1 cellular context compared by ENCODE assay signal in the genomic region with DNA sequence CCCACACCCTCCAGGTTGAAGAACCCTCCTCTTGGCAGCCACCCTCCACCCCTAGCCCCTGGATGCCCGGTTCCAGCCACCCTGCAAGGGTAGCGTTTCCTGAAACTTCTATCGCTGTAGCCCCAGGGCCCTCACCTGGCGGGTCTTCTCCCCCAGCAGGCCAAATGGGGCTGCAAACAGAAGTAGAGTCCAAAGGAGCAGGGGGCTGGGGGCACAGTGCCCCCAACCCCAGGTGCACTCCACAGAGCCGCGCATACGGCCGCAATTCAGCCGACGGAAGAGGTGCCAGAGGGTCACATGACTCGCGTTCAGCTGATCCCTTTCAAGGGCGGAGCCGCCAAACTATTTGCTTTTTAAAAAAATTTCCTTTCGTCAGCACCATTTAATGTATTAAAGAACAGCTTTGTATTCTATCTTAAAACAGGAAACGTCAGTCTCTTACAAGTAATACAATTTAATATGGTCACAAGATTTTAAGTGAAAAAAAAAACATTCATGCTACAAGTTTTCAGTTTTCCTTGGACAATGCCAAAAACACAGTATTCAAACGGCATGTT.
A peak's percentile ranks its signal among the peaks of the same experiment; 100 is the strongest.
TF ChIP-seq lines count a peak whose summit lies in the region.

A gene with protein sequence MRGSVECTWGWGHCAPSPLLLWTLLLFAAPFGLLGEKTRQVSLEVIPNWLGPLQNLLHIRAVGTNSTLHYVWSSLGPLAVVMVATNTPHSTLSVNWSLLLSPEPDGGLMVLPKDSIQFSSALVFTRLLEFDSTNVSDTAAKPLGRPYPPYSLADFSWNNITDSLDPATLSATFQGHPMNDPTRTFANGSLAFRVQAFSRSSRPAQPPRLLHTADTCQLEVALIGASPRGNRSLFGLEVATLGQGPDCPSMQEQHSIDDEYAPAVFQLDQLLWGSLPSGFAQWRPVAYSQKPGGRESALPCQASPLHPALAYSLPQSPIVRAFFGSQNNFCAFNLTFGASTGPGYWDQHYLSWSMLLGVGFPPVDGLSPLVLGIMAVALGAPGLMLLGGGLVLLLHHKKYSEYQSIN (minus strand): TSS at position 289 of the 557 bp plus-strand sequence. CDS start 34 bp downstream, at position 255.

TF ChIP-seq in IMR-90, 13 proteins besides CTCF, POLR2A, EP300 and RAD21:
- TF ChIP-seq, protein P1, sequence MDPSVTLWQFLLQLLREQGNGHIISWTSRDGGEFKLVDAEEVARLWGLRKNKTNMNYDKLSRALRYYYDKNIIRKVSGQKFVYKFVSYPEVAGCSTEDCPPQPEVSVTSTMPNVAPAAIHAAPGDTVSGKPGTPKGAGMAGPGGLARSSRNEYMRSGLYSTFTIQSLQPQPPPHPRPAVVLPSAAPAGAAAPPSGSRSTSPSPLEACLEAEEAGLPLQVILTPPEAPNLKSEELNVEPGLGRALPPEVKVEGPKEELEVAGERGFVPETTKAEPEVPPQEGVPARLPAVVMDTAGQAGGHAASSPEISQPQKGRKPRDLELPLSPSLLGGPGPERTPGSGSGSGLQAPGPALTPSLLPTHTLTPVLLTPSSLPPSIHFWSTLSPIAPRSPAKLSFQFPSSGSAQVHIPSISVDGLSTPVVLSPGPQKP (IDR thresholded peaks at IDR 0.05; ENCODE audit: borderline replicate concordance, low read depth, low read length), result no peak
- TF ChIP-seq BHLHE40 (IDR thresholded peaks at IDR 0.05; ENCODE audit: low read depth, low read length), result peak; percentile 47; the same call in 1 of the 2 replicates
- TF ChIP-seq, protein P2, sequence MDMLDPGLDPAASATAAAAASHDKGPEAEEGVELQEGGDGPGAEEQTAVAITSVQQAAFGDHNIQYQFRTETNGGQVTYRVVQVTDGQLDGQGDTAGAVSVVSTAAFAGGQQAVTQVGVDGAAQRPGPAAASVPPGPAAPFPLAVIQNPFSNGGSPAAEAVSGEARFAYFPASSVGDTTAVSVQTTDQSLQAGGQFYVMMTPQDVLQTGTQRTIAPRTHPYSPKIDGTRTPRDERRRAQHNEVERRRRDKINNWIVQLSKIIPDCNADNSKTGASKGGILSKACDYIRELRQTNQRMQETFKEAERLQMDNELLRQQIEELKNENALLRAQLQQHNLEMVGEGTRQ (IDR thresholded peaks at IDR 0.05; ENCODE audit: low read depth, low read length), result peak; percentile 98
